ENCODE assay signal across 7 cellular contexts in genomic region chr1:45508295-45509151, GRCh38. TPM values are rescaled to one million over a fixed set of nuclear protein-coding genes. Genes with fewer than 3 reads are reported as not detected.
DNase-seq lines count a peak whose midpoint lies in the region; ATAC-seq and TF ChIP-seq lines count a peak whose summit lies in the region.

No MANE protein-coding gene starts in this region.

- peak overlapping the region in 2 of 3 donors; percentile 15 to 28 for H3K9ac ChIP-seq in skeletal muscle tissue (ENCODE audit: low read depth in 1 of 3, low read length in 3 of 3)

- intact Hi-C loops in transverse colon (cut with DNase I; ENCODE audit: low total_unique reads) = no loop called here

- H3K4me3 ChIP-seq in fibroblast of pulmonary artery (replicated peaks; ENCODE audit: low read depth, low read length) = no peak overlapping the region
- no peak overlapping the region for H3K4me3 ChIP-seq in skeletal muscle tissue (ENCODE audit: low read length in 3 of 3)
- no peak overlapping the region for H3K4me3 ChIP-seq in transverse colon

- TF ChIP-seq CTCF in RWPE1 (conservative IDR thresholded peaks at IDR 0.05; ENCODE audit: low read depth) (no peak), fibroblast of pulmonary artery (IDR thresholded peaks at IDR 0.05; ENCODE audit: low read length, missing control alignments) (peak; percentile 9), transverse colon (IDR thresholded peaks at IDR 0.05) (peak in 1 of 5 experiments; percentile 11)

- POLR2A ChIA-PET in RWPE1 (lab: Yijun Ruan, JAX; ENCODE audit: low non-redundant PET) = no interaction called here

- H3K27ac ChIP-seq in RWPE1 (peak overlapping the region; percentile 30), skeletal muscle tissue (ENCODE audit: low read depth, low read length) (peak overlapping the region; percentile 36), transverse colon (no peak overlapping the region)

- H3K36me3 ChIP-seq in skeletal muscle tissue (ENCODE audit: control insufficient read depth in 3 of 3, insufficient read depth in 3 of 3, low read length in 3 of 3) = peaks cover 24 to 57% (median 46%) of the 10 kb centered on the region in 3 donors
- H3K36me3 ChIP-seq in transverse colon = peaks cover 0 to 43% (median 22%) of the 10 kb centered on the region in 4 donors

- 74% methylated on average over 15 of the region's 15 CpGs; no CpG with 5 or more reads in 1 of the 2 donors for WGBS in transverse colon (ENCODE audit: low coverage in 1 of 2), 2 donors

- H3K27me3 ChIP-seq in skeletal muscle tissue (ENCODE audit: control insufficient read depth in 3 of 3, insufficient read depth in 3 of 3, low read length in 3 of 3) = no peaks in the 10 kb centered on the region
- no peaks in the 10 kb centered on the region for H3K27me3 ChIP-seq in transverse colon

- ATAC-seq in GM18505 (IDR thresholded peaks at IDR 0.05; ENCODE audit: unreplicated experiment) = no peak
- ATAC-seq in GM18498 (IDR thresholded peaks at IDR 0.05; ENCODE audit: unreplicated experiment) = no peak

- peaks cover 3 to 11% (median 8%) of the 10 kb centered on the region in 3 donors for H3K4me1 ChIP-seq in skeletal muscle tissue (ENCODE audit: control insufficient read depth in 3 of 3, insufficient read depth in 3 of 3, low read length in 3 of 3)
- no peaks in the 10 kb centered on the region for H3K4me1 ChIP-seq in transverse colon

- no peak for DNase-seq in RWPE1 (ENCODE audit: low spot score)
- DNase-seq in fibroblast of pulmonary artery (ENCODE audit: low read depth) = peak; percentile 31
- no peak for DNase-seq in transverse colon
- no peak for DNase-seq in NCI-H1048 (lab: John Stamatoyannopoulos, UW)

- in situ Hi-C loops in transverse colon (cut with MboI; ENCODE audit: low pct_ligation_motif_present in 1 of 4, low pct_unique_long_range_greater_than_20kb in 1 of 4, low sequenced_read_pairs in 3 of 4) = loop anchor here in 2 of 4 donors (5.0 to 10.0 kb wide), 2 partner anchors 59 to 66 kb away; no protein-coding TSS in a partner anchor

- CTCF ChIA-PET in RWPE1 (lab: Yijun Ruan, JAX) = interaction anchor here (0.5 to 0.6 kb wide), 3 partner anchors 8 to 818 kb away, joined by 3 to 7 read pairs (median 5); no protein-coding TSS in a partner anchor

- TF ChIP-seq POLR2A in GM18505 (IDR thresholded peaks at IDR 0.05; ENCODE audit: borderline replicate concordance, extremely low read depth, insufficient read depth, insufficient read length) (peak; percentile 16), transverse colon (IDR thresholded peaks at IDR 0.05) (no peak)

- no peaks in the 10 kb centered on the region for H3K9me3 ChIP-seq in skeletal muscle tissue (ENCODE audit: control insufficient read depth in 3 of 3, low read length in 3 of 3)
- H3K9me3 ChIP-seq in transverse colon = no peaks in the 10 kb centered on the region

- TF ChIP-seq EP300 in transverse colon (IDR thresholded peaks at IDR 0.05; ENCODE audit: low read depth) = no peak

RNA-seq across cellular contexts. Expression of gene MMACHC, which starts 8.4 kb away (rescaled TPM):
- total RNA-seq in skeletal muscle tissue = 2.1 TPM
- 10 to 100 TPM in 1 of 4 donors, 1 to 10 TPM in 3; 3.7 to 21.3 (median 4.5) TPM for total RNA-seq in transverse colon

RNA-seq across cellular contexts. Expression of gene CCDC163, which starts 8.7 kb away (rescaled TPM):
- total RNA-seq in skeletal muscle tissue (not detected), transverse colon (1 to 10 TPM in 1 of 4 donors, under 1 TPM in 1, not detected in 2; 0.27 to 1.1 TPM)

RNA-seq across cellular contexts. Expression of gene PRDX1, which starts 13.2 kb away (rescaled TPM):
- 213 TPM for total RNA-seq in skeletal muscle tissue
- 100 to 1,000 TPM; 120 to 291 (median 189) TPM for total RNA-seq in transverse colon

RNA-seq across cellular contexts. Expression of gene TESK2, which starts 17.6 kb away (rescaled TPM):
- total RNA-seq in skeletal muscle tissue = 2.6 TPM
- total RNA-seq in transverse colon = 10 to 100 TPM in 3 of 4 donors, 1 to 10 TPM in 1; 5.2 to 32.2 (median 14.5) TPM

RNA-seq across cellular contexts. Expression of gene AKR1A1, which starts 42.1 kb away (rescaled TPM):
- 93.9 TPM for total RNA-seq in skeletal muscle tissue
- total RNA-seq in transverse colon = 100 to 1,000 TPM in 3 of 4 donors, 10 to 100 TPM in 1; 86.5 to 158 (median 128) TPM

Comparison
In these comparisons a context has a peak if more than half of its experiments do, and no peak if none do; other contexts are left out.
1. H3K27ac ChIP-seq: peak in RWPE1 (single experiment) and skeletal muscle tissue (single experiment); none in transverse colon (0 of 4).